17 cellular contexts compared by ENCODE assay signal in genomic region chr3:71028802-71029201, GRCh38.
"Had no signal": no experiment of that assay in that cellular context is flagged by ENCODE, and none has a peak within 500 bp of the region (broad histone marks: within the 10 kb centered on the region; RNA-seq: fewer than 3 reads in every experiment).

No MANE protein-coding gene starts in this region.

- H3K4me3 ChIP-seq: body of pancreas, coronary artery, upper lobe of left lung had no signal

- ATAC-seq: body of pancreas; esophagus mucosa; left lobe of liver; stimulated activated naive CD8-positive, alpha-beta T cell treated with anti-CD3 and anti-CD28 coated beads, Interleukin-15, Interleukin-2, amounts not matched to agents 100 U/mL and 50 U/mL, for 24 hours had no signal

- H3K27ac ChIP-seq: body of pancreas, coronary artery, upper lobe of left lung had no signal

- H3K9me3 ChIP-seq: body of pancreas, neutrophil, upper lobe of left lung had no signal

- DNase-seq: activated CD4-positive, alpha-beta T cell treated with anti-CD3 and anti-CD28 coated beads, Interleukin-2, amount 50 U/mL, for 48 hours; activated CD8-positive, alpha-beta memory T cell treated with anti-CD3 and anti-CD28 coated beads, Interleukin-2, amount 50 U/mL, for 4 hours; activated naive CD4-positive, alpha-beta T cell; amygdala; body of pancreas; caudate nucleus; hippocampal formation; posterior cingulate gyrus; retina; stimulated activated CD4-positive, alpha-beta T cell treated with anti-CD3 and anti-CD28 coated beads, Interleukin-4, amount 100 ng/mL, for 24 hours; stimulated activated naive CD8-positive, alpha-beta T cell treated with anti-CD3 and anti-CD28 coated beads, Interleukin-15, Interleukin-2, amounts not matched to agents 100 U/mL and 50 U/mL, for 24 hours; T1000; upper lobe of left lung had no signal
